Comparison of ENCODE assay signal across 8 cellular contexts in genomic region chr11:64449381-64450167, GRCh38.
DNase-seq lines count a peak whose midpoint lies in the region; ATAC-seq and TF ChIP-seq lines count a peak whose summit lies in the region.

No MANE protein-coding gene starts in this region.

- in situ Hi-C loops in astrocyte of the cerebellum (cut with HindIII; ENCODE audit: low sequenced_read_pairs) = no loop called here

- TF ChIP-seq CTCF in astrocyte of the cerebellum (IDR thresholded peaks at IDR 0.05; ENCODE audit: low read depth, low read length, missing control alignments) = peak; percentile 90

- intact Hi-C loops in sciatic nerve (cut with DNase I) = loop anchor here (10.0 kb wide), 1 partner anchor 195 kb away; no protein-coding TSS in a partner anchor

- ATAC-seq in GM19351 (IDR thresholded peaks at IDR 0.05; ENCODE audit: unreplicated experiment) = peak; percentile 70
- peak; percentile 76 for ATAC-seq in sciatic nerve
- no peak for ATAC-seq in HG03354 (IDR thresholded peaks at IDR 0.05; ENCODE audit: poor library complexity, severe bottlenecking, unreplicated experiment)

- H3K4me3 ChIP-seq in astrocyte of the cerebellum (ENCODE audit: low read depth, low read length) = no peak overlapping the region

- DNase-seq in AML-193 (lab: John Stamatoyannopoulos, UW) (peak; percentile 50 to 66), NCI-H146 (lab: John Stamatoyannopoulos, UW) (peak; percentile 69), T-helper 9 cell (peak; percentile 56), astrocyte of the cerebellum (ENCODE audit: low read depth) (no peak), iPS DF 19.7 (ENCODE audit: low read depth, low spot score) (peak; percentile 60), sciatic nerve (ENCODE audit: low spot score) (peak; percentile 71)
